Comparison of ENCODE assay signal across 26 cellular contexts in the genomic region with DNA sequence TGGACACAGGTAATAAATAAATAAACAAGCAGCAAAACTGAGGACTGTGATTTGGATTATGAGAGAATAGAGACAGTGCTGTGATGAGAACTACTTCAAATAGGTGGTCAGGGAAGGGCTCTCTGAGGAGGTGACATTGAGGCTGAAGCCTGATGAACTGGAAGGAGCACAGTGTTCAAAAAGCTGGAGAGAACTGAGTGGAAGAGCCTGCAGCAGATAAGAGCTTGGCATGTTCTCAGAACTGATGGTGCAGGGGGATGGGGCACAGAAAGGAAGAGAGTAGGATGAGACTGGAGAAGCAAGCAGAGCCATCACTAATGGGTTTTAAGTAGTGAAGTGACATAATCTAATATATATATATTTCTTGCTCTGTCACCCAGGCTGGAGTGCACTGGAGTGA. TPM values are rescaled to one million over a fixed set of nuclear protein-coding genes. Genes with fewer than 3 reads are reported as not detected.
"Had no signal": no experiment of that assay in that cellular context is flagged by ENCODE, and none has a peak within 500 bp of the region (broad histone marks: within the 10 kb centered on the region; RNA-seq: fewer than 3 reads in every experiment).

No MANE protein-coding gene starts in this region.

- H3K9me3 ChIP-seq: colonic mucosa, psoas muscle, suprapubic skin, tibial nerve, upper lobe of right lung, vagina had no signal

- DNase-seq: cerebellar nuclear complex; colonic mucosa; effector CD4-positive, alpha-beta T cell; endodermal cell; erythroblast; foreskin melanocyte; immature natural killer cell; kidney; left colon; mammary epithelial cell; naive thymus-derived CD4-positive, alpha-beta T cell; nephron progenitor cell; retina; small intestine; stimulated activated CD4-positive, alpha-beta T cell treated with anti-CD3 and anti-CD28 coated beads, Interleukin-12 subunit alpha, Interleukin-12 subunit beta, amount 100 ng/mL, for 4 hours; stimulated activated naive CD4-positive, alpha-beta T cell treated with Interleukin-2 at 50 U/mL for 16 hours; upper lobe of right lung had no signal

- H3K4me3 ChIP-seq: colonic mucosa, psoas muscle, suprapubic skin, tibial nerve, upper lobe of right lung, vagina had no signal

- H3K4me1 ChIP-seq: colonic mucosa, vagina had no signal

- H3K27ac ChIP-seq: colonic mucosa, parathyroid adenoma, psoas muscle, suprapubic skin, tibial nerve, upper lobe of right lung, vagina had no signal

- H3K27me3 ChIP-seq: colonic mucosa, suprapubic skin, tibial nerve, upper lobe of right lung, vagina had no signal

- ATAC-seq: left colon; naive thymus-derived CD4-positive, alpha-beta T cell; psoas muscle; upper lobe of right lung had no signal

RNA-seq across cellular contexts. Expression of gene CA9, which starts 27.2 kb away (rescaled TPM):
- total RNA-seq: endothelial cell of umbilical vein, glomerular endothelial cell, mesenteric fat pad, mononuclear cell, psoas muscle had no signal
- polyA plus RNA-seq: immature natural killer cell; naive thymus-derived CD4-positive, alpha-beta T cell had no signal
